ENCODE assay signal across 9 cellular contexts in the genomic region with DNA sequence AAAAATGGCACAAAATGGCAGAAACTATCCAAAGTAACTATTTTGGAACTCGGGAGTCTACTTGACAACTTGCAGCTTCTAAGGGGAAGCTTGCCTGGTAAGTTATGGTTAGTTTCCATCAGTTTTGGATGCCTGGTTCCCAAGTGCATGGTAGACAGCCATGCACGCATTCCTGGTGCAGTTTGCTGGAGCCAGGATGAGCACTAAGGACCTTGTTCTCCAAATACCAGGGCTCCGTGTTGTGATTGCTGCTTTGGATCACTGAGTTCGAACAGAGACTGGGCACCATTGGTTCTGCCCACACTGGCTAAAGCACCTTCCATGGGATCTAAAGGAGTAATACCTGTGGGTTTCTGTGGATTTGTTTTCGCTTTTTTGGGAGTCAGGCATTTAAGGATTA.
"Had no signal": no experiment of that assay in that cellular context is flagged by ENCODE, and none has a peak within 500 bp of the region (broad histone marks: within the 10 kb centered on the region; RNA-seq: fewer than 3 reads in every experiment).

No MANE protein-coding gene starts in this region.

- DNase-seq: GM23248, GOT3, H7, HFFc6, KBM-7 had no signal

- H3K4me3 Mint-ChIP-seq: HFFc6 had no signal

- H3K27ac ChIP-seq: GM23248, KMS-11 had no signal

- H3K4me2 ChIP-seq: KMS-11 had no signal

- H3K9me3 ChIP-seq: HAP-1 had no signal

- H3K4me1 ChIP-seq: HAP-1 had no signal

- ATAC-seq: HCT116 had no signal

- H3K9ac ChIP-seq: GM23248, KMS-11 had no signal

- H2AFZ ChIP-seq: GM23248 had no signal

- H3K9me3 Mint-ChIP-seq: HFFc6 had no signal

- H3K4me3 ChIP-seq: GM23248, HAP-1 had no signal

- H3K27ac Mint-ChIP-seq: HFFc6 had no signal

- FAIRE-seq: HTR-8/SVneo had no signal

- H3K36me3 ChIP-seq: HAP-1 had no signal
